8 cellular contexts compared by ENCODE assay signal in genomic region chr7:123533929-123534382, GRCh38. TPM values are rescaled to one million over a fixed set of nuclear protein-coding genes. Genes with fewer than 3 reads are reported as not detected.
DNase-seq lines count a peak whose midpoint lies in the region; ATAC-seq and TF ChIP-seq lines count a peak whose summit lies in the region.

No MANE protein-coding gene starts in this region.

- peak overlapping the region; percentile 72 for H2AFZ ChIP-seq in HCT116 (ENCODE audit: low read depth, low read length, poor library complexity, severe bottlenecking)

- TF ChIP-seq CTCF in HCT116 (IDR thresholded peaks at IDR 0.05 in 2 of 3, conservative IDR thresholded peaks at IDR 0.05 in 1 of 3; ENCODE audit: borderline replicate concordance in 1 of 3, insufficient read depth in 1 of 3, low read depth in 2 of 3, low read length in 2 of 3) (no peak), dorsolateral prefrontal cortex (IDR thresholded peaks at IDR 0.05 in 54 of 56, conservative IDR thresholded peaks at IDR 0.05 in 2 of 56; ENCODE audit: low read depth in 1 of 56, partially characterized antibody in 56 of 56) (no peak), nephron progenitor cell (IDR thresholded peaks at IDR 0.05) (no peak), GM10266 (IDR thresholded peaks at IDR 0.05; ENCODE audit: control insufficient read depth, insufficient read depth, low read depth, missing control alignments) (no peak)

- CTCF ChIA-PET in HCT116 (lab: Charles Lee): interaction anchor here (2.6 kb wide), 1 partner anchor 39 kb away, joined by 19 read pairs; no protein-coding TSS in a partner anchor

- peaks cover 22% of the 10 kb centered on the region for H3K4me1 Mint-ChIP-seq in nephron progenitor cell

- H3K9me2 ChIP-seq in HCT116 (ENCODE audit: insufficient read depth): no peaks in the 10 kb centered on the region

- peaks cover 11 to 30% of the 10 kb centered on the region in 2 experiments for H3K4me1 ChIP-seq in HCT116 (ENCODE audit: control insufficient read depth in 1 of 2, insufficient read depth in 2 of 2, low read length in 2 of 2)

- peak overlapping the region; percentile 88 for H3K4me3 Mint-ChIP-seq in nephron progenitor cell

- no peaks in the 10 kb centered on the region for H4K20me1 ChIP-seq in HCT116 (ENCODE audit: insufficient read depth)

- peak overlapping the region; percentile 26 for H3K27ac Mint-ChIP-seq in nephron progenitor cell

- no peak overlapping the region for H3K27ac ChIP-seq in HCT116 (ENCODE audit: low read depth, low read length)
- H3K27ac ChIP-seq in dorsolateral prefrontal cortex: peak overlapping the region in 41 of 59 donors; percentile 4 to 88 (median 49)

- POLR2A ChIA-PET in HCT116 (lab: Charles Lee): interaction anchor here (0.6 to 0.7 kb wide), 2 partner anchors 24 to 1405 kb away, joined by 3 to 5 read pairs; no protein-coding TSS in a partner anchor

- H3K4me3 ChIP-seq in HCT116 (replicated peaks in 1 of 2; ENCODE audit: low read depth in 1 of 2, low read length in 2 of 2) (peak overlapping the region; percentile 60 to 61), dorsolateral prefrontal cortex (peak overlapping the region; percentile 41 to 82 (median 71))

- no peaks in the 10 kb centered on the region for H3K79me2 ChIP-seq in HCT116 (ENCODE audit: insufficient read depth, low read length)

- H3K4me2 ChIP-seq in HCT116 (ENCODE audit: low read length): peak overlapping the region; percentile 98

- peaks cover under 1% of the 10 kb centered on the region for H3K36me3 Mint-ChIP-seq in nephron progenitor cell (ENCODE audit: low read depth)

- no peaks in the 10 kb centered on the region for H3K9me3 ChIP-seq in HCT116 (ENCODE audit: control insufficient read depth in 1 of 2, insufficient read depth in 1 of 2, low read depth in 1 of 2, low read length in 2 of 2)

- intact Hi-C loops in HCT116 (cut with micrococcal nuclease): no loop called here
- intact Hi-C loops in dorsolateral prefrontal cortex (cut with DNase I): no loop called here
- intact Hi-C loops in posterior vena cava (cut with DNase I): no loop called here

- H3K27me3 Mint-ChIP-seq in nephron progenitor cell (ENCODE audit: low read depth, poor library complexity): peaks cover 16% of the 10 kb centered on the region

- TF ChIP-seq POLR2A in HCT116 (IDR thresholded peaks at IDR 0.05; ENCODE audit: borderline replicate concordance, extremely low read depth, insufficient read depth, insufficient read length): no peak

- peaks cover under 1% of the 10 kb centered on the region for H3K9me3 Mint-ChIP-seq in nephron progenitor cell

- peak overlapping the region; percentile 55 for H3K9ac ChIP-seq in HCT116 (ENCODE audit: low read length)

- H3K27me3 ChIP-seq in HCT116 (ENCODE audit: insufficient read depth, low read length) (no peaks in the 10 kb centered on the region), dorsolateral prefrontal cortex (no peaks in the 10 kb centered on the region)

- ATAC-seq in GM18520 (IDR thresholded peaks at IDR 0.05; ENCODE audit: unreplicated experiment) (peak; percentile 3), HCT116 (peak; percentile 1; the same call in 1 of the 2 replicates)

- no peaks in the 10 kb centered on the region for H3K36me3 ChIP-seq in HCT116 (ENCODE audit: control insufficient read depth in 1 of 2, insufficient read depth in 2 of 2, low read length in 2 of 2)

- TF ChIP-seq RAD21 in HCT116 (IDR thresholded peaks at IDR 0.05; ENCODE audit: low read depth): no peak

- DNase-seq in HCT116 (ENCODE audit: low read depth, low spot score) (no peak), NCI-H69 (lab: John Stamatoyannopoulos, UW) (peak; percentile 73), dorsolateral prefrontal cortex (no peak), nephron progenitor cell (no peak), posterior vena cava (ENCODE audit: low spot score) (no peak), MV-4-11 (lab: John Stamatoyannopoulos, UW) (no peak), GM10266 (ENCODE audit: extremely low spot score) (no peak)

- RAD21 ChIA-PET in HCT116 (lab: Charles Lee; ENCODE audit: low non-redundant PET in 1 of 2, low total read pairs in 2 of 2, uncharacterized antibody in 2 of 2, unreplicated experiment in 2 of 2): interaction anchor here in 1 of 2 experiments (0.6 kb wide), 1 partner anchor 797 kb away, joined by 3 read pairs; no protein-coding TSS in a partner anchor

- BruUV-seq in HCT116 (replicated peaks; lab: Mats Ljungman, UMichigan): no TSS peak

TF ChIP-seq in HCT116, 20 proteins besides CTCF, POLR2A, EP300 and RAD21:
- TF ChIP-seq EGR1 (IDR thresholded peaks at IDR 0.05; ENCODE audit: low read depth) (no peak), JUND (IDR thresholded peaks at IDR 0.05) (no peak), POLR2AphosphoS5 (IDR thresholded peaks at IDR 0.05; ENCODE audit: low read depth, low read length) (no peak), ZBTB33 (IDR thresholded peaks at IDR 0.05; ENCODE audit: extremely low read depth, insufficient replicate concordance, low read length) (no peak)
TF ChIP-seq in HCT116: peak in this region for 0.

RNA-seq across cellular contexts. Expression of gene IQUB, which starts 0.4 kb away (rescaled TPM):
- total RNA-seq in HCT116 (2021; ENCODE audit: unreplicated experiment) (0.79 TPM), dorsolateral prefrontal cortex (1 to 10 TPM; 2.3 to 9.4 (median 5.3) TPM), posterior vena cava (1 to 10 TPM in 1 of 2 donors, under 1 TPM in 1; 0.97 to 1.0 TPM)
- polyA plus RNA-seq in HCT116 (2012): 0.12 and 0.22 TPM in 2 replicates

RNA-seq across cellular contexts. Expression of gene NDUFA5, which starts 23.7 kb away (rescaled TPM):
- 64.2 TPM for total RNA-seq in HCT116 (2021; ENCODE audit: unreplicated experiment)
- 12.7 and 13.0 TPM in 2 replicates for polyA plus RNA-seq in HCT116 (2012)
- total RNA-seq in dorsolateral prefrontal cortex: 100 to 1,000 TPM in 114 of 120 experiments, 10 to 100 TPM in 6; 77.3 to 258 (median 186) TPM
- total RNA-seq in posterior vena cava: 10 to 100 TPM; 84.8 to 85.7 TPM
